ENCODE assay signal across 13 cellular contexts in genomic region chr22:48517039-48518030, GRCh38.
DNase-seq lines count a peak whose midpoint lies in the region; ATAC-seq and TF ChIP-seq lines count a peak whose summit lies in the region.
"Had no signal": no experiment of that assay in that cellular context is flagged by ENCODE, and none has a peak within 500 bp of the region (broad histone marks: within the 10 kb centered on the region; RNA-seq: fewer than 3 reads in every experiment).

No MANE protein-coding gene starts in this region.

- H3F3A ChIP-seq in SK-N-SH (replicated peaks; ENCODE audit: insufficient read depth), result no peaks in the 10 kb centered on the region

- no peak for TF ChIP-seq EP300 in SK-N-SH (IDR thresholded peaks at IDR 0.05; ENCODE audit: borderline replicate concordance in 1 of 2, low read depth in 1 of 2, low read length in 1 of 2)

- peaks cover 3% of the 10 kb centered on the region for H3K4me1 Mint-ChIP-seq in type B pancreatic cell (ENCODE audit: unreplicated experiment)
- H3K4me1 Mint-ChIP-seq in naive thymus-derived CD8-positive, alpha-beta T cell, result no peaks in the 10 kb centered on the region
- H3K4me1 Mint-ChIP-seq: activated naive CD4-positive, alpha-beta T cell treated with anti-CD3 and anti-CD28 coated beads, Interleukin-2, amount 10 ng/mL, durations not matched to agents 7 days and 5 days had no signal

- H4K20me1 ChIP-seq in SK-N-SH (ENCODE audit: insufficient read depth), result no peaks in the 10 kb centered on the region

- H2AFZ ChIP-seq in SK-N-SH (ENCODE audit: low read depth), result no peak overlapping the region

- no peaks in the 10 kb centered on the region for H3K4me1 ChIP-seq in SK-N-SH (ENCODE audit: control insufficient read depth in 1 of 2, insufficient read depth in 2 of 2, low read depth in 1 of 2, low read length in 1 of 2)
- H3K4me1 ChIP-seq: transverse colon had no signal

- H3K4me2 ChIP-seq in SK-N-SH, result no peak overlapping the region

- no peaks in the 10 kb centered on the region for H3K9me3 Mint-ChIP-seq in type B pancreatic cell
- H3K9me3 Mint-ChIP-seq in naive thymus-derived CD8-positive, alpha-beta T cell, result no peaks in the 10 kb centered on the region
- H3K9me3 Mint-ChIP-seq: activated naive CD4-positive, alpha-beta T cell treated with anti-CD3 and anti-CD28 coated beads, Interleukin-2, amount 10 ng/mL, durations not matched to agents 7 days and 5 days had no signal

- no peaks in the 10 kb centered on the region for H3K9me2 ChIP-seq in SK-N-SH

- 43% methylated on average over 27 of the region's 35 CpGs for WGBS in SK-N-SH (ENCODE audit: low lambda C conversion rate)

- TF ChIP-seq RAD21 in SK-N-SH (IDR thresholded peaks at IDR 0.05; ENCODE audit: low read length), result no peak

- ATAC-seq in SK-N-SH treated with all-trans-retinoic acid at 6 μM for 48 hours, result peak; percentile 55; the same call in 1 of the 3 replicates
- ATAC-seq in GM18517 (IDR thresholded peaks at IDR 0.05; ENCODE audit: unreplicated experiment), result no peak
- ATAC-seq in naive thymus-derived CD8-positive, alpha-beta T cell, result no peak

- H3K9ac ChIP-seq in SK-N-SH, result no peak overlapping the region

- POLR2A ChIA-PET in SK-N-SH (lab: Yijun Ruan, JAX), result no interaction called here
- POLR2A ChIA-PET in naive thymus-derived CD8-positive, alpha-beta T cell (lab: Charles Lee), result no interaction called here

- H3K9me3 ChIP-seq in SK-N-SH, result no peaks in the 10 kb centered on the region
- H3K9me3 ChIP-seq: transverse colon had no signal

- H3K36me3 ChIP-seq in SK-N-SH (replicated peaks in 1 of 2; ENCODE audit: control insufficient read depth in 1 of 2, insufficient read depth in 2 of 2, low read length in 1 of 2), result no peaks in the 10 kb centered on the region
- H3K36me3 ChIP-seq: transverse colon had no signal

- H3K27me3 Mint-ChIP-seq in type B pancreatic cell, result no peaks in the 10 kb centered on the region
- no peaks in the 10 kb centered on the region for H3K27me3 Mint-ChIP-seq in naive thymus-derived CD8-positive, alpha-beta T cell
- H3K27me3 Mint-ChIP-seq: activated naive CD4-positive, alpha-beta T cell treated with anti-CD3 and anti-CD28 coated beads, Interleukin-2, amount 10 ng/mL, durations not matched to agents 7 days and 5 days had no signal

- DNase-seq in SK-N-SH, result no peak
- DNase-seq in cerebellum (ENCODE audit: low spot score), result peak; percentile 60
- DNase-seq in medulla oblongata (ENCODE audit: extremely low spot score), result peak; percentile 74
- DNase-seq in type B pancreatic cell (ENCODE audit: extremely low spot score, unreplicated experiment), result no peak
- no peak for DNase-seq in dedifferentiated amniotic fluid mesenchymal stem cell (ENCODE audit: extremely low spot score)
- DNase-seq in naive thymus-derived CD8-positive, alpha-beta T cell, result no peak
- DNase-seq: activated naive CD4-positive, alpha-beta T cell treated with anti-CD3 and anti-CD28 coated beads, Interleukin-2, amount 10 ng/mL, durations not matched to agents 7 days and 5 days; Calu3; cortex of kidney; stimulated activated CD4-positive, alpha-beta T cell treated with anti-CD3 and anti-CD28 coated beads, Interleukin-12 subunit alpha, Interleukin-12 subunit beta, amount 100 ng/mL, for 4 hours; transverse colon had no signal

- H3K36me3 Mint-ChIP-seq in type B pancreatic cell, result no peaks in the 10 kb centered on the region
- H3K36me3 Mint-ChIP-seq in naive thymus-derived CD8-positive, alpha-beta T cell, result no peaks in the 10 kb centered on the region
- H3K36me3 Mint-ChIP-seq: activated naive CD4-positive, alpha-beta T cell treated with anti-CD3 and anti-CD28 coated beads, Interleukin-2, amount 10 ng/mL, durations not matched to agents 7 days and 5 days had no signal

- TF ChIP-seq CTCF in SK-N-SH (IDR thresholded peaks at IDR 0.05) (no peak), type B pancreatic cell (conservative IDR thresholded peaks at IDR 0.05) (peak; percentile 42)

- H3K27me3 ChIP-seq in SK-N-SH (ENCODE audit: insufficient read depth), result no peaks in the 10 kb centered on the region; the same call in 1 of the 2 replicates
- H3K27me3 ChIP-seq: transverse colon had no signal

- H3K27ac ChIP-seq in SK-N-SH (ENCODE audit: low read depth in 2 of 2, low read length in 1 of 2), result no peak overlapping the region

- no peak overlapping the region for H3K27ac Mint-ChIP-seq in type B pancreatic cell
- no peak overlapping the region for H3K27ac Mint-ChIP-seq in naive thymus-derived CD8-positive, alpha-beta T cell
- H3K27ac Mint-ChIP-seq: activated naive CD4-positive, alpha-beta T cell treated with anti-CD3 and anti-CD28 coated beads, Interleukin-2, amount 10 ng/mL, durations not matched to agents 7 days and 5 days had no signal

- CTCF ChIA-PET in SK-N-SH (lab: Yijun Ruan, JAX), result no interaction called here

- H3K79me2 ChIP-seq in SK-N-SH (ENCODE audit: insufficient read depth), result no peaks in the 10 kb centered on the region

- no peak overlapping the region for H3K4me3 ChIP-seq in SK-N-SH (ENCODE audit: low read depth in 2 of 2, low read length in 1 of 2)
- H3K4me3 ChIP-seq: transverse colon had no signal

- H3K4me3 Mint-ChIP-seq in type B pancreatic cell, result no peak overlapping the region
- H3K4me3 Mint-ChIP-seq in naive thymus-derived CD8-positive, alpha-beta T cell, result peak overlapping the region in 1 of 10 donors; percentile 44
- H3K4me3 Mint-ChIP-seq: activated naive CD4-positive, alpha-beta T cell treated with anti-CD3 and anti-CD28 coated beads, Interleukin-2, amount 10 ng/mL, durations not matched to agents 7 days and 5 days had no signal

TF ChIP-seq in SK-N-SH treated with all-trans-retinoic acid at 6 μM for 48 hours, 23 proteins besides CTCF, POLR2A, EP300 and RAD21:
- no peak for TF ChIP-seq OSR1 (CRISPR knock-in tag; IDR thresholded peaks at IDR 0.05)

TF ChIP-seq in SK-N-SH, 30 proteins besides CTCF, POLR2A, EP300 and RAD21:
- TF ChIP-seq JUND (IDR thresholded peaks at IDR 0.05) (no peak), TEAD4 (IDR thresholded peaks at IDR 0.05; ENCODE audit: borderline replicate concordance, insufficient read depth) (no peak), GATA2 (CRISPR knock-in tag; IDR thresholded peaks at IDR 0.05) (no peak), YY1 (IDR thresholded peaks at IDR 0.05; ENCODE audit: low read depth) (no peak), GABPA (IDR thresholded peaks at IDR 0.05; ENCODE audit: low read depth) (no peak), MEF2A (IDR thresholded peaks at IDR 0.05; ENCODE audit: borderline replicate concordance, low read depth) (no peak), NRF1 (IDR thresholded peaks at IDR 0.05; ENCODE audit: low read depth, low read length) (no peak)
TF ChIP-seq in SK-N-SH: peak in this region for 0.

Comparison
In these comparisons a context has a peak if more than half of its experiments do, and no peak if none do; other contexts are left out.
1. DNase-seq: peak in cerebellum (single experiment) and medulla oblongata (single experiment); none in SK-N-SH (single experiment), type B pancreatic cell (single experiment), dedifferentiated amniotic fluid mesenchymal stem cell (single experiment) and naive thymus-derived CD8-positive, alpha-beta T cell (0 of 10).